20 cellular contexts compared by ENCODE assay signal in genomic region chr16:89577055-89577759, GRCh38. TPM values are rescaled to one million over a fixed set of nuclear protein-coding genes. Genes with fewer than 3 reads are reported as not detected.
A peak's percentile ranks its signal among the peaks of the same experiment; 100 is the strongest.
DNase-seq lines count a peak whose midpoint lies in the region; ATAC-seq and TF ChIP-seq lines count a peak whose summit lies in the region.
"Had no signal": no experiment of that assay in that cellular context is flagged by ENCODE, and none has a peak within 500 bp of the region (broad histone marks: within the 10 kb centered on the region; RNA-seq: fewer than 3 reads in every experiment).

No MANE protein-coding gene starts in this region.

- H3K9me3 Mint-ChIP-seq in activated CD8-positive, alpha-beta T cell treated with anti-CD3 and anti-CD28 coated beads for 36 hours, result no peaks in the 10 kb centered on the region
- no peaks in the 10 kb centered on the region for H3K9me3 Mint-ChIP-seq in activated CD8-positive, alpha-beta T cell treated with anti-CD3 and anti-CD28 coated beads, Interleukin-2, amount 10 ng/mL, durations not matched to agents 7 days and 5 days (ENCODE audit: insufficient read depth)
- H3K9me3 Mint-ChIP-seq: activated CD4-positive, alpha-beta memory T cell treated with anti-CD3 and anti-CD28 coated beads for 36 hours; immature natural killer cell had no signal

- peak overlapping the region; percentile 84 for H2AK5ac ChIP-seq in neuronal stem cell (ENCODE audit: low read depth, low read length)

- H2AFZ ChIP-seq in neuronal stem cell (ENCODE audit: low read length), result no peak overlapping the region

- peak overlapping the region; percentile 31 for H3K4me3 Mint-ChIP-seq in activated CD8-positive, alpha-beta T cell treated with anti-CD3 and anti-CD28 coated beads for 36 hours
- H3K4me3 Mint-ChIP-seq in activated CD8-positive, alpha-beta T cell treated with anti-CD3 and anti-CD28 coated beads, Interleukin-2, amount 10 ng/mL, durations not matched to agents 7 days and 5 days, result no peak overlapping the region
- H3K4me3 Mint-ChIP-seq: activated CD4-positive, alpha-beta memory T cell treated with anti-CD3 and anti-CD28 coated beads for 36 hours; immature natural killer cell had no signal

- CTCF ChIA-PET in activated CD8-positive, alpha-beta T cell treated with anti-CD3 and anti-CD28 coated beads for 36 hours (lab: Charles Lee), result no interaction called here
- CTCF ChIA-PET in activated CD8-positive, alpha-beta T cell treated with anti-CD3 and anti-CD28 coated beads, Interleukin-2, amount 10 ng/mL, durations not matched to agents 7 days and 5 days (lab: Charles Lee), result interaction anchor here (1.6 kb wide), 1 partner anchor 12 kb away, joined by 3 read pairs; no protein-coding TSS in a partner anchor

- H3K27ac Mint-ChIP-seq in activated CD8-positive, alpha-beta T cell treated with anti-CD3 and anti-CD28 coated beads for 36 hours, result no peak overlapping the region
- no peak overlapping the region for H3K27ac Mint-ChIP-seq in activated CD8-positive, alpha-beta T cell treated with anti-CD3 and anti-CD28 coated beads, Interleukin-2, amount 10 ng/mL, durations not matched to agents 7 days and 5 days
- H3K27ac Mint-ChIP-seq: activated CD4-positive, alpha-beta memory T cell treated with anti-CD3 and anti-CD28 coated beads for 36 hours; immature natural killer cell had no signal

- H3K27me3 Mint-ChIP-seq in activated CD8-positive, alpha-beta T cell treated with anti-CD3 and anti-CD28 coated beads for 36 hours, result peaks cover 10% of the 10 kb centered on the region
- H3K27me3 Mint-ChIP-seq in activated CD8-positive, alpha-beta T cell treated with anti-CD3 and anti-CD28 coated beads, Interleukin-2, amount 10 ng/mL, durations not matched to agents 7 days and 5 days (ENCODE audit: low read depth), result peaks cover 18% of the 10 kb centered on the region

- no peak overlapping the region for H2BK15ac ChIP-seq in neuronal stem cell (ENCODE audit: low read length)

- DNase-seq in activated CD8-positive, alpha-beta T cell treated with anti-CD3 and anti-CD28 coated beads for 36 hours, result no peak
- no peak for DNase-seq in activated CD8-positive, alpha-beta T cell treated with anti-CD3 and anti-CD28 coated beads, Interleukin-2, amount 10 ng/mL, durations not matched to agents 7 days and 5 days
- DNase-seq in HAP-1 (ENCODE audit: low spot score in 2 of 2), result no peak
- DNase-seq in astrocyte of the spinal cord (ENCODE audit: low read depth, low spot score), result no peak
- no peak for DNase-seq in neuronal stem cell (ENCODE audit: low spot score)
- no peak for DNase-seq in EL
- DNase-seq: ACHN; activated CD4-positive, alpha-beta memory T cell treated with anti-CD3 and anti-CD28 coated beads for 36 hours; colonic mucosa; GF-D8; HCEC 1CT; immature natural killer cell; NCI-H187; NCI-H524 treated with DMSO at 0.1 percent for 48 hours; stimulated activated CD4-positive, alpha-beta T cell treated with anti-CD3 and anti-CD28 coated beads, Interleukin-15, amount 100 ng/mL, for 24 hours had no signal

- H3K36me3 Mint-ChIP-seq in activated CD8-positive, alpha-beta T cell treated with anti-CD3 and anti-CD28 coated beads for 36 hours (ENCODE audit: low read depth), result peaks cover 2% of the 10 kb centered on the region
- H3K36me3 Mint-ChIP-seq in activated CD8-positive, alpha-beta T cell treated with anti-CD3 and anti-CD28 coated beads, Interleukin-2, amount 10 ng/mL, durations not matched to agents 7 days and 5 days (ENCODE audit: low read depth), result no peaks in the 10 kb centered on the region
- H3K36me3 Mint-ChIP-seq: activated CD4-positive, alpha-beta memory T cell treated with anti-CD3 and anti-CD28 coated beads for 36 hours; immature natural killer cell had no signal

- H3K27ac ChIP-seq in neuronal stem cell (replicated peaks; ENCODE audit: low read length), result no peak overlapping the region
- H3K27ac ChIP-seq: colonic mucosa had no signal

- H3K23ac ChIP-seq in neuronal stem cell (ENCODE audit: low read depth, low read length, poor library complexity), result peak overlapping the region; percentile 44

- H2BK120ac ChIP-seq in neuronal stem cell (ENCODE audit: low read depth, low read length), result no peak overlapping the region

- no peaks in the 10 kb centered on the region for H3K79me1 ChIP-seq in neuronal stem cell (ENCODE audit: low read depth, low read length)

- peaks cover 37% of the 10 kb centered on the region for H3K36me3 ChIP-seq in HAP-1 (replicated peaks)
- H3K36me3 ChIP-seq in neuronal stem cell (replicated peaks in 1 of 2; ENCODE audit: control insufficient read depth in 2 of 2, insufficient read depth in 2 of 2, low read length in 2 of 2), result no peaks in the 10 kb centered on the region
- H3K36me3 ChIP-seq: colonic mucosa had no signal

- no peak overlapping the region for H3K9ac ChIP-seq in neuronal stem cell (ENCODE audit: low read depth, low read length, poor library complexity)

- H3K9me3 ChIP-seq in HAP-1, result no peaks in the 10 kb centered on the region
- peaks cover 0 to 3% of the 10 kb centered on the region in 2 donors for H3K9me3 ChIP-seq in neuronal stem cell (replicated peaks in 1 of 2; ENCODE audit: control insufficient read depth in 2 of 2, insufficient read depth in 1 of 2, low read depth in 1 of 2, low read length in 2 of 2)
- H3K9me3 ChIP-seq: colonic mucosa had no signal

- WGBS in neuronal stem cell (ENCODE audit: extremely low coverage in 2 of 2, insufficient read length in 2 of 2, insufficient replicate concordance in 1 of 2), 2 donors, result no CpG with 5 or more reads among the region's 25 CpGs

- intact Hi-C loops in activated CD8-positive, alpha-beta T cell treated with anti-CD3 and anti-CD28 coated beads for 36 hours (cut with micrococcal nuclease), result loop anchor here (5.0 kb wide), 1 partner anchor 65 kb away; no protein-coding TSS in a partner anchor

- no peak for TF ChIP-seq CTCF in activated CD8-positive, alpha-beta T cell treated with anti-CD3 and anti-CD28 coated beads for 36 hours (IDR thresholded peaks at IDR 0.05)
- TF ChIP-seq CTCF in astrocyte of the spinal cord (IDR thresholded peaks at IDR 0.05; ENCODE audit: low read depth, low read length), result no peak

- H3K27me3 ChIP-seq in HAP-1 (ENCODE audit: low read depth) (no peaks in the 10 kb centered on the region), neuronal stem cell (ENCODE audit: control insufficient read depth in 3 of 3, insufficient read depth in 3 of 3, low read depth in 1 of 3, low read length in 3 of 3) (peaks cover 21 to 36% (median 27%) of the 10 kb centered on the region in 3 experiments)

- H3K4me1 Mint-ChIP-seq in activated CD8-positive, alpha-beta T cell treated with anti-CD3 and anti-CD28 coated beads for 36 hours (ENCODE audit: low read depth), result peaks cover 3% of the 10 kb centered on the region
- peaks cover 12% of the 10 kb centered on the region for H3K4me1 Mint-ChIP-seq in activated CD8-positive, alpha-beta T cell treated with anti-CD3 and anti-CD28 coated beads, Interleukin-2, amount 10 ng/mL, durations not matched to agents 7 days and 5 days (ENCODE audit: low read depth)

- no peak overlapping the region for H2BK12ac ChIP-seq in neuronal stem cell (ENCODE audit: low read length)

- in situ Hi-C loops in HAP-1 (cut with MboI; ENCODE audit: low sequenced_read_pairs) (no loop called here), astrocyte of the spinal cord (cut with HindIII; ENCODE audit: low sequenced_read_pairs) (no loop called here)

- ATAC-seq in activated CD8-positive, alpha-beta T cell treated with anti-CD3 and anti-CD28 coated beads for 36 hours, result no peak
- no peak for ATAC-seq in activated CD8-positive, alpha-beta T cell treated with anti-CD3 and anti-CD28 coated beads, Interleukin-2, amount 10 ng/mL, durations not matched to agents 7 days and 5 days
- no peak for ATAC-seq in HG02759 (IDR thresholded peaks at IDR 0.05; ENCODE audit: unreplicated experiment)
- no peak for ATAC-seq in GM18498 (IDR thresholded peaks at IDR 0.05; ENCODE audit: unreplicated experiment)
- ATAC-seq: SK-N-SH treated with all-trans-retinoic acid at 6 μM for 48 hours had no signal

- no peak overlapping the region for H4K8ac ChIP-seq in neuronal stem cell (ENCODE audit: low read depth, low read length)

- no peak overlapping the region for H4K91ac ChIP-seq in neuronal stem cell (ENCODE audit: low read depth, low read length, poor library complexity)

- no peak overlapping the region for H2BK5ac ChIP-seq in neuronal stem cell (ENCODE audit: low read length)

- H3K4me3 ChIP-seq in HAP-1 (peak overlapping the region; percentile 58), astrocyte of the spinal cord (ENCODE audit: low read depth, low read length) (peak overlapping the region; percentile 46), neuronal stem cell (ENCODE audit: low read length in 2 of 2) (no peak overlapping the region)
- H3K4me3 ChIP-seq: colonic mucosa, lung had no signal

- H3K18ac ChIP-seq in neuronal stem cell (ENCODE audit: low read length), result peak overlapping the region; percentile 38

- H3K14ac ChIP-seq in neuronal stem cell (ENCODE audit: low read length), result no peak overlapping the region

- H3K4ac ChIP-seq in neuronal stem cell (ENCODE audit: low read length), result peak overlapping the region; percentile 53

- POLR2A ChIA-PET in activated CD8-positive, alpha-beta T cell treated with anti-CD3 and anti-CD28 coated beads for 36 hours (lab: Charles Lee), result interaction anchor here (0.8 to 1.8 kb wide), 3 partner anchors 11 to 16 kb away, joined by 3 to 5 read pairs (median 3); no protein-coding TSS in a partner anchor
- POLR2A ChIA-PET in activated CD8-positive, alpha-beta T cell treated with anti-CD3 and anti-CD28 coated beads, Interleukin-2, amount 10 ng/mL, durations not matched to agents 7 days and 5 days (lab: Charles Lee), result no interaction called here

- H3K4me2 ChIP-seq in neuronal stem cell (ENCODE audit: insufficient read depth, low read length, poor library complexity, severe bottlenecking), result no peak overlapping the region

- H3K4me1 ChIP-seq in HAP-1 (peaks cover 6% of the 10 kb centered on the region), neuronal stem cell (ENCODE audit: control insufficient read depth in 2 of 2, insufficient read depth in 1 of 2, low read depth in 1 of 2, low read length in 2 of 2) (peaks cover 2 to 7% of the 10 kb centered on the region in 2 donors)

RNA-seq across cellular contexts. Expression of gene CPNE7, which starts 1.6 kb away (rescaled TPM):
- 1 to 10 TPM; 8.5 to 9.5 TPM for total RNA-seq in activated CD8-positive, alpha-beta T cell treated with anti-CD3 and anti-CD28 coated beads for 36 hours
- total RNA-seq in activated CD8-positive, alpha-beta T cell treated with anti-CD3 and anti-CD28 coated beads, Interleukin-2, amount 10 ng/mL, durations not matched to agents 7 days and 5 days, result 1 to 10 TPM; 1.1 to 1.8 TPM
- 1.4 TPM for polyA plus RNA-seq in neuronal stem cell (2013, experiment 1 of 2)
- polyA plus RNA-seq in neuronal stem cell (2013, experiment 2 of 2), result 1.6 TPM
- total RNA-seq: OCI-LY7 had no signal

RNA-seq across cellular contexts. Expression of gene RPL13, which starts 16.7 kb away (rescaled TPM):
- 1,000 to 10,000 TPM; 3,056 to 3,151 TPM for total RNA-seq in activated CD8-positive, alpha-beta T cell treated with anti-CD3 and anti-CD28 coated beads for 36 hours
- 1,000 to 10,000 TPM; 1,842 to 1,844 TPM for total RNA-seq in activated CD8-positive, alpha-beta T cell treated with anti-CD3 and anti-CD28 coated beads, Interleukin-2, amount 10 ng/mL, durations not matched to agents 7 days and 5 days
- polyA plus RNA-seq in neuronal stem cell (2013, experiment 1 of 2), result 5,003 TPM
- 4,966 TPM for polyA plus RNA-seq in neuronal stem cell (2013, experiment 2 of 2)

RNA-seq across cellular contexts. Expression of gene DPEP1, which starts 36.2 kb away (rescaled TPM):
- total RNA-seq in activated CD8-positive, alpha-beta T cell treated with anti-CD3 and anti-CD28 coated beads for 36 hours, result not detected
- not detected for total RNA-seq in activated CD8-positive, alpha-beta T cell treated with anti-CD3 and anti-CD28 coated beads, Interleukin-2, amount 10 ng/mL, durations not matched to agents 7 days and 5 days
- polyA plus RNA-seq in neuronal stem cell (2013, experiment 1 of 2), result 1.1 TPM
- polyA plus RNA-seq in neuronal stem cell (2013, experiment 2 of 2), result 0.79 TPM
- total RNA-seq: activated CD4-positive, alpha-beta memory T cell treated with anti-CD3 and anti-CD28 coated beads for 36 hours; OCI-LY7 had no signal
- polyA plus RNA-seq: immature natural killer cell had no signal

Comparison
In these comparisons a context has a peak if more than half of its experiments do, and no peak if none do; other contexts are left out.
1. H3K4me3 ChIP-seq: peak in HAP-1 (single experiment) and astrocyte of the spinal cord (single experiment); none in neuronal stem cell (0 of 2).